20 cellular contexts compared by ENCODE assay signal in the genomic region with DNA sequence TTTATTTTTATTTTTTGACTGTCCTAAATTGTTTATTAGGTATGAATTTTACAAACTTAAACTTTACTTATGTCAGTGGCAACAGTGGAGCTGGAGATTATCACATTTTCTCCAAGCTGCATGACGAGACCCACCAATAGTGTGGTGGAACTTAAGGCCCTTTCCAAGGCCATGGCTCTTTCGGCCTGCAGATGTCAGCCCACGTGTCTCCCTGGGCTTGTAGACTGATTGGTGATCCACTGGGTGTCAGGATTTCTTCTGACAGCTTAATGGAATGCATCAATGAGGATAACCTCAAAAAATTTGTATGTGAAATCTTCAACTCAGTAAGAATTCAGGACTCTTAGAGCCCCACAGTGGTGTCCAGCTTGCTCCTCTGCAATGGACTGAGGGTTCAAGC. TPM values are rescaled to one million over a fixed set of nuclear protein-coding genes. Genes with fewer than 3 reads are reported as not detected.
"Had no signal": no experiment of that assay in that cellular context is flagged by ENCODE, and none has a peak within 500 bp of the region (broad histone marks: within the 10 kb centered on the region; RNA-seq: fewer than 3 reads in every experiment).

No MANE protein-coding gene starts in this region.

- H3K4me3 ChIP-seq: right atrium auricular region, tibial nerve, vagina had no signal

- H3K27ac ChIP-seq: neutrophil, right atrium auricular region, tibial nerve, vagina had no signal

- DNase-seq: activated CD4-positive, alpha-beta T cell treated with anti-CD3 and anti-CD28 coated beads, Interleukin-2, amount 50 U/mL, for 1 hour; activated CD8-positive, alpha-beta memory T cell treated with anti-CD3 and anti-CD28 coated beads for 24 hours; activated naive CD4-positive, alpha-beta T cell; activated naive CD8-positive, alpha-beta T cell treated with anti-CD3 and anti-CD28 coated beads, Interleukin-2, amount 10 ng/mL, durations not matched to agents 7 days and 5 days; cortex of kidney; effector CD8-positive, alpha-beta T cell; islet precursor cell; naive thymus-derived CD8-positive, alpha-beta T cell; small intestine; stimulated activated CD4-positive, alpha-beta T cell treated with anti-CD3 and anti-CD28 coated beads, Interleukin-4, amount 100 ng/mL, for 4 hours; stimulated activated CD8-positive, alpha-beta memory T cell treated with anti-CD3 and anti-CD28 coated beads, Interleukin-4, amount 100 ng/mL, for 48 hours; stimulated activated naive CD4-positive, alpha-beta T cell treated with Interleukin-2 at 50 U/mL for 16 hours; substantia nigra; T1000 had no signal

- H3K4me1 ChIP-seq: right atrium auricular region, tibial nerve, vagina had no signal

- H3K36me3 ChIP-seq: neutrophil, right atrium auricular region, tibial nerve, vagina had no signal

- H3K9me3 ChIP-seq: neutrophil, right atrium auricular region, tibial nerve, vagina had no signal

- H3K27me3 ChIP-seq: right atrium auricular region, tibial nerve, vagina had no signal

- ATAC-seq: activated CD4-positive, CD25-positive, alpha-beta regulatory T cell treated with anti-CD3 and anti-CD28 coated beads, Interleukin-2, amount 50 U/mL, for 24 hours; left lobe of liver; naive thymus-derived CD8-positive, alpha-beta T cell had no signal

RNA-seq across cellular contexts. Expression of a gene that starts 32.3 kb away (rescaled TPM):
- polyA plus RNA-seq: naive thymus-derived CD8-positive, alpha-beta T cell had no signal
